In the genomic region with DNA sequence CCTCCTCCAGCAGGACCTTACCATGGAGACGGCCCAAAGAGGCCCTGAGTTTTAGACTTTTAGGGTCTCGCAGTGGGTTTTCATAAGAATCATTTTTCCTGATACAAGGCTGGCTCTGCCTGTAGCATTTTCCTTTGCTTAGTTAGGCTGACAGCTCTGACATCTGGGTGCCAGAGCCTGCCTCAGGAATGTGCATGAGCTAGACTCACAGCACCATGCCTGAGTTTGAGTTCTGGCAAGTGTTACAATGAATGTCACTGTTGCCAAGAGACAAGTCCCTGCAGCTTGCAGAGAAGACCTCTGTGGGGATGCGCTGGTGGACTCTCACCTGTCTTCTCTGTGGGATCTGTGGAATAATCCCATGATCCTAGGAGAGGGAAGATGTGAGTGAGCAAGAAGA, we compare ENCODE assay signal across 21 cellular contexts.
"Had no signal": no experiment of that assay in that cellular context is flagged by ENCODE, and none has a peak within 500 bp of the region (broad histone marks: within the 10 kb centered on the region; RNA-seq: fewer than 3 reads in every experiment).

No MANE protein-coding gene starts in this region.

- DNase-seq: IMR-90, Karpas-422, KG1, MM.1S, NCI-H1092 treated with DMSO at 0.1 percent for 48 hours, NCI-H1436, NCI-H187, NCI-H2029, NCI-H2081 treated with DMSO at 0.1 percent for 48 hours, NCI-H2171, NCI-H226, NCI-H446, NCI-H510A, NCI-H524 treated with DMSO at 0.1 percent for 48 hours, NCI-H69, NCI-H774, RPMI8226, SHP77 treated with DMSO at 0.1 percent for 48 hours, SJCRH30 had no signal

- H3K4me1 ChIP-seq: SJCRH30 had no signal

- H3K27me3 ChIP-seq: SJCRH30 had no signal

- H3K9me3 ChIP-seq: SJCRH30 had no signal

- H3K27ac ChIP-seq: HL-60, SJCRH30 had no signal

- H3K4me3 ChIP-seq: SJCRH30 had no signal

- H3K36me3 ChIP-seq: SJCRH30 had no signal

- ATAC-seq: SK-N-SH treated with all-trans-retinoic acid at 6 μM for 48 hours had no signal
